Comparison of ENCODE assay signal across 12 cellular contexts in genomic region chr20:36579996-36580545, GRCh38. TPM values are rescaled to one million over a fixed set of nuclear protein-coding genes. Genes with fewer than 3 reads are reported as not detected.
A peak's percentile ranks its signal among the peaks of the same experiment; 100 is the strongest.
DNase-seq lines count a peak whose midpoint lies in the region; ATAC-seq and TF ChIP-seq lines count a peak whose summit lies in the region.
"Had no signal": no experiment of that assay in that cellular context is flagged by ENCODE, and none has a peak within 500 bp of the region (broad histone marks: within the 10 kb centered on the region; RNA-seq: fewer than 3 reads in every experiment).

No MANE protein-coding gene starts in this region.

- H3K27me3 Mint-ChIP-seq in activated naive CD8-positive, alpha-beta T cell treated with anti-CD3 and anti-CD28 coated beads for 36 hours = no peaks in the 10 kb centered on the region

- H3K4me3 Mint-ChIP-seq in activated naive CD8-positive, alpha-beta T cell treated with anti-CD3 and anti-CD28 coated beads for 36 hours = no peak overlapping the region
- H3K4me3 Mint-ChIP-seq: GM23338 had no signal

- H3K27ac ChIP-seq in body of pancreas = no peak overlapping the region
- H3K27ac ChIP-seq: dorsolateral prefrontal cortex, PC-9 had no signal

- peaks cover 39% of the 10 kb centered on the region for H3K36me3 Mint-ChIP-seq in activated naive CD8-positive, alpha-beta T cell treated with anti-CD3 and anti-CD28 coated beads for 36 hours

- H3K9me3 Mint-ChIP-seq in activated naive CD8-positive, alpha-beta T cell treated with anti-CD3 and anti-CD28 coated beads for 36 hours = no peaks in the 10 kb centered on the region
- H3K9me3 Mint-ChIP-seq: GM23338 had no signal

- no peaks in the 10 kb centered on the region for H3K36me3 ChIP-seq in kidney epithelial cell (ENCODE audit: control insufficient read depth, insufficient read depth, low read length)
- peaks cover 12 to 14% of the 10 kb centered on the region in 2 donors for H3K36me3 ChIP-seq in body of pancreas (replicated peaks in 1 of 2; ENCODE audit: insufficient read depth in 1 of 2, low read depth in 2 of 2)

- TF ChIP-seq CTCF in kidney epithelial cell (IDR thresholded peaks at IDR 0.05; ENCODE audit: insufficient read depth, low read length, poor library complexity, severe bottlenecking) (no peak), body of pancreas (IDR thresholded peaks at IDR 0.05) (no peak)

- intact Hi-C loops in body of pancreas (cut with DNase I) = no loop called here

- peaks cover 17% of the 10 kb centered on the region for H3K4me1 ChIP-seq in body of pancreas

- no peak for TF ChIP-seq POLR2A in body of pancreas (IDR thresholded peaks at IDR 0.05)

- H3K27ac Mint-ChIP-seq in activated naive CD8-positive, alpha-beta T cell treated with anti-CD3 and anti-CD28 coated beads for 36 hours = peak overlapping the region; percentile 61
- H3K27ac Mint-ChIP-seq: GM23338 had no signal

- no peaks in the 10 kb centered on the region for H3K9me3 ChIP-seq in body of pancreas

- ATAC-seq in HG03095 (IDR thresholded peaks at IDR 0.05; ENCODE audit: unreplicated experiment) = no peak
- ATAC-seq in body of pancreas = no peak
- ATAC-seq: GM23338 had no signal

- H3K4me3 ChIP-seq in kidney epithelial cell (ENCODE audit: low read depth, low read length) (no peak overlapping the region), body of pancreas (no peak overlapping the region)
- H3K4me3 ChIP-seq: dorsolateral prefrontal cortex, GM23338, PC-9 had no signal

- WGBS in body of pancreas, 2 donors = 85 to 88% methylated on average over 2 of the region's 2 CpGs

- in situ Hi-C loops in G401 (cut with HindIII; ENCODE audit: low sequenced_read_pairs) = no loop called here

- peaks cover 44% of the 10 kb centered on the region for H3K4me1 Mint-ChIP-seq in activated naive CD8-positive, alpha-beta T cell treated with anti-CD3 and anti-CD28 coated beads for 36 hours

- H3K27me3 ChIP-seq in kidney epithelial cell (ENCODE audit: control insufficient read depth, insufficient read depth, low read length) = no peaks in the 10 kb centered on the region
- no peaks in the 10 kb centered on the region for H3K27me3 ChIP-seq in body of pancreas

- DNase-seq in AG08396 (ENCODE audit: low spot score) (peak; percentile 34), HCEC 1CT (peak; percentile 11), kidney epithelial cell (ENCODE audit: low read depth) (peak; percentile 71), G401 (ENCODE audit: low spot score) (no peak), body of pancreas (no peak), mesenteric fat pad (ENCODE audit: low spot score) (no peak)
- DNase-seq in activated naive CD8-positive, alpha-beta T cell treated with anti-CD3 and anti-CD28 coated beads for 36 hours = no peak
- DNase-seq: dorsolateral prefrontal cortex, NCI-H2081 treated with DMSO at 0.1 percent for 48 hours, PC-9 had no signal

RNA-seq across cellular contexts. Expression of gene TGIF2, which starts 6.7 kb away (rescaled TPM):
- 10 to 100 TPM; 52.1 to 54.0 TPM for total RNA-seq in activated naive CD8-positive, alpha-beta T cell treated with anti-CD3 and anti-CD28 coated beads for 36 hours
- total RNA-seq in kidney epithelial cell (21.2 and 22.0 TPM in 2 replicates), body of pancreas (10 to 100 TPM; 15.2 to 18.7 TPM), mesenteric fat pad (9.3 TPM)
- 17.0 and 17.2 TPM in 2 replicates for total RNA-seq in G401 (2014; rRNA removed; shearing (Covaris generic))

RNA-seq across cellular contexts. Expression of gene RAB5IF, which starts 25.5 kb away (rescaled TPM):
- total RNA-seq in activated naive CD8-positive, alpha-beta T cell treated with anti-CD3 and anti-CD28 coated beads for 36 hours = 100 to 1,000 TPM; 124 to 127 TPM
- total RNA-seq in kidney epithelial cell = 123 and 162 TPM in 2 replicates
- 162 and 192 TPM in 2 replicates for total RNA-seq in G401 (2014; rRNA removed; shearing (Covaris generic))
- total RNA-seq in body of pancreas = 10 to 100 TPM; 27.0 to 42.0 TPM
- total RNA-seq in mesenteric fat pad = 109 TPM

RNA-seq across cellular contexts. Expression of gene MYL9, which starts 38.8 kb away (rescaled TPM):
- total RNA-seq in activated naive CD8-positive, alpha-beta T cell treated with anti-CD3 and anti-CD28 coated beads for 36 hours = under 1 TPM in 1 of 2 experiments, not detected in 1; 0.12 TPM
- 58.5 and 83.2 TPM in 2 replicates for total RNA-seq in kidney epithelial cell
- total RNA-seq in G401 (2014; rRNA removed; shearing (Covaris generic)) = 28.2 and 41.4 TPM in 2 replicates
- total RNA-seq in body of pancreas = 10 to 100 TPM; 16.9 to 26.7 TPM
- 518 TPM for total RNA-seq in mesenteric fat pad

Comparison
In these comparisons a context has a peak if more than half of its experiments do, and no peak if none do; other contexts are left out.
1. DNase-seq: peak in AG08396 (single experiment), HCEC 1CT (single experiment) and kidney epithelial cell (single experiment); none in activated naive CD8-positive, alpha-beta T cell treated with anti-CD3 and anti-CD28 coated beads for 36 hours (single experiment), G401 (single experiment), body of pancreas (0 of 4) and mesenteric fat pad (single experiment).
2. RNA of gene MYL9, which starts 38.8 kb away (total RNA-seq): 518 TPM in mesenteric fat pad (single experiment), 58.5 to 83.2 TPM in kidney epithelial cell, 28.2 to 41.4 TPM in G401 and 16.9 to 26.7 TPM in body of pancreas; 0.12 TPM in activated naive CD8-positive, alpha-beta T cell treated with anti-CD3 and anti-CD28 coated beads for 36 hours; every median in the first group is over 10 times any median in the second.